ENCODE assay signal across 13 cellular contexts in the genomic region with DNA sequence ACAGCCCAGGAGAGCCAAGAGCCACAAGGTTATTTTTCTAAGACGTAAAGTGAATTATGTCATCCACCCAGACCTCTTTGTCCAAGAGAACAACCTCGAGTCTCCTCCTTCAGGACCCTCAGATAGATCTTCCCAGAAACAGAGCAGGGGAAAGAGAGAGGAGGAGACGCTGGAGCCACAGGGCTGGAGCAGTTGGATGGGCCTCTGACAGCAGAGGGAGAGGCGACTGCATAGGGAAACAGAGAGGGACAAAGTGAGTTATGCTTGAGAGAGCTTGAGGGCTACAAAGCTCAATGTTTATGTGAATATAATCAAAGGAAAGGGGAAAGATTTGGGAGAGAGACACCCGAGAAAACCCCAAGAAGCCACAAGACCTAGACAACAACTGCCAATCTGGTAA.
"Had no signal": no experiment of that assay in that cellular context is flagged by ENCODE, and none has a peak within 500 bp of the region (broad histone marks: within the 10 kb centered on the region; RNA-seq: fewer than 3 reads in every experiment).

No MANE protein-coding gene starts in this region.

- H3K4me3 ChIP-seq: body of pancreas, heart left ventricle, lung, mucosa of descending colon, thoracic aorta had no signal

- H3K27ac ChIP-seq: body of pancreas, thoracic aorta had no signal

- H3K27me3 Mint-ChIP-seq: activated T-cell treated with anti-CD3 and anti-CD28 coated beads, Interleukin-2, amount 50 U/mL, for 24 hours had no signal

- H3K27me3 ChIP-seq: body of pancreas, heart left ventricle had no signal

- H3K9me3 ChIP-seq: body of pancreas, mucosa of descending colon, thoracic aorta had no signal

- DNase-seq: activated CD4-positive, alpha-beta T cell treated with anti-CD3 and anti-CD28 coated beads, Interleukin-2, amount 50 U/mL, for 48 hours; activated CD8-positive, alpha-beta memory T cell treated with anti-CD3 and anti-CD28 coated beads, Interleukin-2, amount 10 ng/mL, durations not matched to agents 7 days and 5 days; activated effector memory CD4-positive, alpha-beta T cell treated with Interleukin-2 at 50 U/mL for 16 hours; activated T-cell treated with anti-CD3 and anti-CD28 coated beads, Interleukin-2, amount 50 U/mL, for 24 hours; mucosa of descending colon; stimulated activated CD4-positive, alpha-beta T cell treated with anti-CD3 and anti-CD28 coated beads, Interleukin-4, amount 100 ng/mL, for 1 hour; stimulated activated naive CD8-positive, alpha-beta T cell treated with anti-CD3 and anti-CD28 coated beads, Interleukin-15, amount 100 ng/mL, for 72 hours had no signal

- H3K4me1 Mint-ChIP-seq: activated naive CD4-positive, alpha-beta T cell treated with anti-CD3 and anti-CD28 coated beads, Interleukin-2, amount 50 U/mL, for 24 hours had no signal

- H3K9me3 Mint-ChIP-seq: activated T-cell treated with anti-CD3 and anti-CD28 coated beads, Interleukin-2, amount 50 U/mL, for 24 hours had no signal

- H3K36me3 ChIP-seq: thoracic aorta had no signal

- H3K4me3 Mint-ChIP-seq: activated CD8-positive, alpha-beta memory T cell treated with anti-CD3 and anti-CD28 coated beads, Interleukin-2, amount 10 ng/mL, durations not matched to agents 7 days and 5 days; activated naive CD4-positive, alpha-beta T cell treated with anti-CD3 and anti-CD28 coated beads, Interleukin-2, amount 50 U/mL, for 24 hours; activated T-cell treated with anti-CD3 and anti-CD28 coated beads, Interleukin-2, amount 50 U/mL, for 24 hours; stimulated activated naive CD8-positive, alpha-beta T cell treated with anti-CD3 and anti-CD28 coated beads, Interleukin-15, amount 100 ng/mL, for 72 hours had no signal

- ATAC-seq: activated CD4-positive, CD25-positive, alpha-beta regulatory T cell treated with anti-CD3 and anti-CD28 coated beads, Interleukin-2, amount 50 U/mL, for 24 hours; activated CD8-positive, alpha-beta memory T cell treated with anti-CD3 and anti-CD28 coated beads, Interleukin-2, amount 10 ng/mL, durations not matched to agents 7 days and 5 days; mucosa of descending colon; stimulated activated naive CD8-positive, alpha-beta T cell treated with anti-CD3 and anti-CD28 coated beads, Interleukin-15, amount 100 ng/mL, for 72 hours had no signal

- H3K36me3 Mint-ChIP-seq: activated naive CD4-positive, alpha-beta T cell treated with anti-CD3 and anti-CD28 coated beads, Interleukin-2, amount 50 U/mL, for 24 hours had no signal

- H3K27ac Mint-ChIP-seq: activated CD8-positive, alpha-beta memory T cell treated with anti-CD3 and anti-CD28 coated beads, Interleukin-2, amount 10 ng/mL, durations not matched to agents 7 days and 5 days; activated naive CD4-positive, alpha-beta T cell treated with anti-CD3 and anti-CD28 coated beads, Interleukin-2, amount 50 U/mL, for 24 hours; activated T-cell treated with anti-CD3 and anti-CD28 coated beads, Interleukin-2, amount 50 U/mL, for 24 hours; stimulated activated naive CD8-positive, alpha-beta T cell treated with anti-CD3 and anti-CD28 coated beads, Interleukin-15, amount 100 ng/mL, for 72 hours had no signal
